Comparison of ENCODE assay signal across 18 cellular contexts in genomic region chr4:24781999-24782745, GRCh38. TPM values are rescaled to one million over a fixed set of nuclear protein-coding genes. Genes with fewer than 3 reads are reported as not detected.
DNase-seq lines count a peak whose midpoint lies in the region; ATAC-seq and TF ChIP-seq lines count a peak whose summit lies in the region.
"Had no signal": no experiment of that assay in that cellular context is flagged by ENCODE, and none has a peak within 500 bp of the region (broad histone marks: within the 10 kb centered on the region; RNA-seq: fewer than 3 reads in every experiment).

No MANE protein-coding gene starts in this region.

- H3K4me3 ChIP-seq in thoracic aorta: peak overlapping the region; percentile 31
- no peak overlapping the region for H3K4me3 ChIP-seq in CD8-positive, alpha-beta memory T cell (ENCODE audit: low read length)

- H3K27me3 Mint-ChIP-seq in neural crest cell (ENCODE audit: low read depth): no peaks in the 10 kb centered on the region
- peaks cover 17% of the 10 kb centered on the region for H3K27me3 Mint-ChIP-seq in progenitor cell of endocrine pancreas
- H3K27me3 Mint-ChIP-seq in CD8-positive, alpha-beta memory T cell: peaks cover 4 to 6% of the 10 kb centered on the region in 2 donors

- no peak overlapping the region for H3K27ac Mint-ChIP-seq in neural crest cell (ENCODE audit: unreplicated experiment)
- no peak overlapping the region for H3K27ac Mint-ChIP-seq in progenitor cell of endocrine pancreas
- no peak overlapping the region for H3K27ac Mint-ChIP-seq in CD8-positive, alpha-beta memory T cell
- H3K27ac Mint-ChIP-seq: CD4-positive, alpha-beta T cell had no signal

- CTCF ChIA-PET in CD8-positive, alpha-beta memory T cell (lab: Charles Lee): no interaction called here

- H3K27ac ChIP-seq in thoracic aorta: peak overlapping the region; percentile 85
- H3K27ac ChIP-seq in CD8-positive, alpha-beta memory T cell (ENCODE audit: low read depth, low read length): no peak overlapping the region

- H3K9me3 Mint-ChIP-seq in neural crest cell: peaks cover 3% of the 10 kb centered on the region
- H3K9me3 Mint-ChIP-seq in progenitor cell of endocrine pancreas (ENCODE audit: low read depth): peaks cover 3% of the 10 kb centered on the region
- peaks cover 0 to 4% (median 2%) of the 10 kb centered on the region in 5 donors for H3K9me3 Mint-ChIP-seq in CD8-positive, alpha-beta memory T cell
- H3K9me3 Mint-ChIP-seq: CD4-positive, alpha-beta T cell had no signal

- TF ChIP-seq CTCF in neural crest cell (conservative IDR thresholded peaks at IDR 0.05): no peak
- TF ChIP-seq CTCF in thoracic aorta (IDR thresholded peaks at IDR 0.05): no peak
- no peak for TF ChIP-seq CTCF in progenitor cell of endocrine pancreas (IDR thresholded peaks at IDR 0.05; ENCODE audit: unreplicated experiment)

- no peaks in the 10 kb centered on the region for H3K36me3 ChIP-seq in thoracic aorta
- no peaks in the 10 kb centered on the region for H3K36me3 ChIP-seq in CD8-positive, alpha-beta memory T cell (ENCODE audit: insufficient read depth, low read length)

- DNase-seq in foreskin melanocyte (peak; percentile 92), neural crest cell (ENCODE audit: low read depth, low spot score) (no peak), thoracic aorta (ENCODE audit: low spot score) (no peak), HCEC 1CT (no peak), progenitor cell of endocrine pancreas (ENCODE audit: low spot score, unreplicated experiment) (no peak)
- DNase-seq in CD8-positive, alpha-beta memory T cell: no peak
- no peak for DNase-seq in stimulated activated CD4-positive, alpha-beta T cell treated with anti-CD3 and anti-CD28 coated beads, Interleukin-2, amount 100 ng/mL, for 48 hours
- DNase-seq: activated CD4-positive, alpha-beta T cell treated with anti-CD3 and anti-CD28 coated beads for 48 hours; amniotic stem cell; CD4-positive, alpha-beta T cell; IMR-90; midbrain; NCI-H1092; retina; stimulated activated naive CD4-positive, alpha-beta T cell had no signal

- no peaks in the 10 kb centered on the region for H3K27me3 ChIP-seq in thoracic aorta (replicated peaks; ENCODE audit: insufficient read depth)
- H3K27me3 ChIP-seq in CD8-positive, alpha-beta memory T cell (ENCODE audit: insufficient read depth, low read length, poor library complexity, severe bottlenecking): no peaks in the 10 kb centered on the region

- H3K36me3 Mint-ChIP-seq in neural crest cell (ENCODE audit: low read depth) (no peaks in the 10 kb centered on the region), progenitor cell of endocrine pancreas (ENCODE audit: insufficient read depth) (peaks cover 1% of the 10 kb centered on the region)
- H3K36me3 Mint-ChIP-seq in CD8-positive, alpha-beta memory T cell: no peaks in the 10 kb centered on the region

- POLR2A ChIA-PET in CD8-positive, alpha-beta memory T cell (lab: Charles Lee): no interaction called here

- ATAC-seq in thoracic aorta (ENCODE audit: insufficient number of reproducible peaks, low FRiP score, low read depth): peak; percentile 66

- peaks cover 22% of the 10 kb centered on the region for H3K4me1 Mint-ChIP-seq in neural crest cell
- H3K4me1 Mint-ChIP-seq in progenitor cell of endocrine pancreas (ENCODE audit: low read depth): no peaks in the 10 kb centered on the region
- H3K4me1 Mint-ChIP-seq in CD8-positive, alpha-beta memory T cell: no peaks in the 10 kb centered on the region

- H3K9me3 ChIP-seq in thoracic aorta: no peaks in the 10 kb centered on the region
- no peaks in the 10 kb centered on the region for H3K9me3 ChIP-seq in CD8-positive, alpha-beta memory T cell (ENCODE audit: low read length)

- H3K4me3 Mint-ChIP-seq in neural crest cell (peak overlapping the region; percentile 2), progenitor cell of endocrine pancreas (ENCODE audit: low read depth) (no peak overlapping the region)
- H3K4me3 Mint-ChIP-seq in CD8-positive, alpha-beta memory T cell: no peak overlapping the region
- H3K4me3 Mint-ChIP-seq: CD4-positive, alpha-beta T cell had no signal

- peaks cover 32 to 58% of the 10 kb centered on the region in 2 donors for H3K4me1 ChIP-seq in thoracic aorta (ENCODE audit: control insufficient read depth in 1 of 2, low read depth in 2 of 2)
- H3K4me1 ChIP-seq in CD8-positive, alpha-beta memory T cell (ENCODE audit: insufficient read depth, low read length): no peaks in the 10 kb centered on the region

TF ChIP-seq in PFSK-1, 5 proteins besides CTCF, POLR2A, EP300 and RAD21:
- TF ChIP-seq SIN3A (IDR thresholded peaks at IDR 0.05; ENCODE audit: borderline replicate concordance, insufficient read depth, low read length) (0 out of 2 replicates have a peak, but pooled peaks have one; percentile 59), FOXP2 (optimal IDR thresholded peaks at IDR 0.05; ENCODE audit: borderline replicate concordance, extremely low read depth, extremely low read length, insufficient read depth) (no peak), TAF1 (IDR thresholded peaks at IDR 0.05; ENCODE audit: borderline replicate concordance, insufficient read depth, low read length) (no peak), POLR2AphosphoS5 (IDR thresholded peaks at IDR 0.05; ENCODE audit: low read depth, low read length) (no peak)
- TF ChIP-seq, protein P1, sequence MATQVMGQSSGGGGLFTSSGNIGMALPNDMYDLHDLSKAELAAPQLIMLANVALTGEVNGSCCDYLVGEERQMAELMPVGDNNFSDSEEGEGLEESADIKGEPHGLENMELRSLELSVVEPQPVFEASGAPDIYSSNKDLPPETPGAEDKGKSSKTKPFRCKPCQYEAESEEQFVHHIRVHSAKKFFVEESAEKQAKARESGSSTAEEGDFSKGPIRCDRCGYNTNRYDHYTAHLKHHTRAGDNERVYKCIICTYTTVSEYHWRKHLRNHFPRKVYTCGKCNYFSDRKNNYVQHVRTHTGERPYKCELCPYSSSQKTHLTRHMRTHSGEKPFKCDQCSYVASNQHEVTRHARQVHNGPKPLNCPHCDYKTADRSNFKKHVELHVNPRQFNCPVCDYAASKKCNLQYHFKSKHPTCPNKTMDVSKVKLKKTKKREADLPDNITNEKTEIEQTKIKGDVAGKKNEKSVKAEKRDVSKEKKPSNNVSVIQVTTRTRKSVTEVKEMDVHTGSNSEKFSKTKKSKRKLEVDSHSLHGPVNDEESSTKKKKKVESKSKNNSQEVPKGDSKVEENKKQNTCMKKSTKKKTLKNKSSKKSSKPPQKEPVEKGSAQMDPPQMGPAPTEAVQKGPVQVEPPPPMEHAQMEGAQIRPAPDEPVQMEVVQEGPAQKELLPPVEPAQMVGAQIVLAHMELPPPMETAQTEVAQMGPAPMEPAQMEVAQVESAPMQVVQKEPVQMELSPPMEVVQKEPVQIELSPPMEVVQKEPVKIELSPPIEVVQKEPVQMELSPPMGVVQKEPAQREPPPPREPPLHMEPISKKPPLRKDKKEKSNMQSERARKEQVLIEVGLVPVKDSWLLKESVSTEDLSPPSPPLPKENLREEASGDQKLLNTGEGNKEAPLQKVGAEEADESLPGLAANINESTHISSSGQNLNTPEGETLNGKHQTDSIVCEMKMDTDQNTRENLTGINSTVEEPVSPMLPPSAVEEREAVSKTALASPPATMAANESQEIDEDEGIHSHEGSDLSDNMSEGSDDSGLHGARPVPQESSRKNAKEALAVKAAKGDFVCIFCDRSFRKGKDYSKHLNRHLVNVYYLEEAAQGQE (IDR thresholded peaks at IDR 0.05; ENCODE audit: insufficient read depth in 1 of 2, low read depth in 2 of 2, low read length in 2 of 2): no peak

RNA-seq across cellular contexts. Expression of gene SOD3, which starts 13.2 kb away (rescaled TPM):
- not detected for polyA plus RNA-seq in PFSK-1 (2012; ENCODE audit: insufficient read length, low read depth)
- total RNA-seq in neural crest cell: 0.16 and 0.32 TPM in 2 replicates
- 100 to 1,000 TPM; 549 to 743 TPM for total RNA-seq in thoracic aorta
- 5.0 and 6.2 TPM in 2 replicates for total RNA-seq in progenitor cell of endocrine pancreas
- total RNA-seq in CD8-positive, alpha-beta memory T cell: not detected
- not detected for polyA plus RNA-seq in CD8-positive, alpha-beta memory T cell
- total RNA-seq: CD4-positive, alpha-beta T cell; dermis microvascular lymphatic vessel endothelial cell; T-helper 2 cell treated with Interferon-gamma antibody and Interleukin-4, amounts not matched to agents 100 ng/mL and 5 ng/mL, for 36 hours had no signal

Comparison
In these comparisons a context has a peak if more than half of its experiments do, and no peak if none do; other contexts are left out.
1. RNA of gene SOD3, which starts 13.2 kb away (total RNA-seq): 549 to 743 TPM in thoracic aorta; 5.0 to 6.2 TPM in progenitor cell of endocrine pancreas, 0.16 to 0.32 TPM in neural crest cell and not detected in CD8-positive, alpha-beta memory T cell; every median in the first group is over 10 times any median in the second.